Comparison of ENCODE assay signal across 1 cellular context in the genomic region with DNA sequence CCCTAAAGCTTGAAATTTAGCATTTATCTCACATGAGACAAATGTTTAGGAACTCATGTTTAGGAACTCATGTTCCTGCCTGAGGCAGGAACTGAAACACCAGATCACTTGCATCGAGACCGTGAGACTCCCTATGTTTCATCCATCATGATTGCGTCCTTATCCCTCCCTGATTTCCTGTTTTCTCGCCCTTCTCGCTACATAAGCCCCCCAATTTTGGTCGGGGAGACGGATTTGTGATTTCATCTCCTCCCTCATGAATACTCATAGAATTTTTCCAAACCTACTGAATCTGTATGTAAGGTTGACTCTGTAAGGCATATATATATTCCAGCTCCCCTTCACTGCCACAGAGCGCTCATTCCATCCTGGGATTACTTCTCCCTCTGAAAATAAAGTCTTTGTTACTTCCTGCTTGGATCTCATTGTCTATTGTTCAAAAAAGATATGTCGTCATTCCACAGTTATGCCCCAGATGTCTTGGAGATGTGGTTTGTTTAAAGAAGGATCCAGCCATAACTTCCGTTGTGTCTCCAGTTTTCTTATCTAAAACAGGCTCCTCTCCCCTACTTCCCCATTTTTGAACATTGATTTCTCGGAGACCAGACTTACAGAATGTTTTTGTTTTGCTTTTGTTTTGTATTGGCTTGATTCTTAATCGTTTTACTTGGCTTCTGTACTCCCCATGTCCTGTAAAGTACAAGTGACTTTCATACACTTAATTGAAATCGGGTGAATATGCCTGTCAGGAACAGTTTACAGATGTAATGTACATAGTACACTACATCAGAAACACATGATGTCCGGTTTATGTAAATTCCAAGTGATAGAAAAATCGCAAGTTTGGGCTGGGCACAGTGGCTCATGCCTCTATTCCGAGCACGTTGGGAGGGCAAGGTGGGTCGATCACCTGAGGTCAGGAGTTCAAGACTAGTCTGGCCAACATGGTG.
TF ChIP-seq lines count a peak whose summit lies in the region.

No MANE protein-coding gene starts in this region.

TF ChIP-seq in A549, 52 proteins besides CTCF, POLR2A, EP300 and RAD21 (continued from another document):
- TF ChIP-seq, protein P1, sequence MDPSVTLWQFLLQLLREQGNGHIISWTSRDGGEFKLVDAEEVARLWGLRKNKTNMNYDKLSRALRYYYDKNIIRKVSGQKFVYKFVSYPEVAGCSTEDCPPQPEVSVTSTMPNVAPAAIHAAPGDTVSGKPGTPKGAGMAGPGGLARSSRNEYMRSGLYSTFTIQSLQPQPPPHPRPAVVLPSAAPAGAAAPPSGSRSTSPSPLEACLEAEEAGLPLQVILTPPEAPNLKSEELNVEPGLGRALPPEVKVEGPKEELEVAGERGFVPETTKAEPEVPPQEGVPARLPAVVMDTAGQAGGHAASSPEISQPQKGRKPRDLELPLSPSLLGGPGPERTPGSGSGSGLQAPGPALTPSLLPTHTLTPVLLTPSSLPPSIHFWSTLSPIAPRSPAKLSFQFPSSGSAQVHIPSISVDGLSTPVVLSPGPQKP (IDR thresholded peaks at IDR 0.05; ENCODE audit: low read depth, low read length), result no peak
- TF ChIP-seq ZSCAN20 (CRISPR knock-in tag; IDR thresholded peaks at IDR 0.05) (no peak), SMC3 (IDR thresholded peaks at IDR 0.05) (no peak), CHD4 (IDR thresholded peaks at IDR 0.05; ENCODE audit: borderline replicate concordance) (no peak), RARB (CRISPR knock-in tag; IDR thresholded peaks at IDR 0.05) (no peak), HEYL (CRISPR knock-in tag; IDR thresholded peaks at IDR 0.05) (no peak), GATA3 (IDR thresholded peaks at IDR 0.05; ENCODE audit: borderline replicate concordance) (no peak), CBX2 (IDR thresholded peaks at IDR 0.05; ENCODE audit: borderline replicate concordance, low read depth) (no peak)
